Comparison of ENCODE assay signal across 9 cellular contexts in genomic region chr6:137874204-137875001, GRCh38. TPM values are rescaled to one million over a fixed set of nuclear protein-coding genes. Genes with fewer than 3 reads are reported as not detected.
A peak's percentile ranks its signal among the peaks of the same experiment; 100 is the strongest.
DNase-seq lines count a peak whose midpoint lies in the region; ATAC-seq, FAIRE-seq and TF ChIP-seq lines count a peak whose summit lies in the region.
"Had no signal": no experiment of that assay in that cellular context is flagged by ENCODE, and none has a peak within 500 bp of the region (broad histone marks: within the 10 kb centered on the region; RNA-seq: fewer than 3 reads in every experiment).

No MANE protein-coding gene starts in this region.

- no peak for DNase-seq in activated naive CD4-positive, alpha-beta T cell treated with anti-CD3 and anti-CD28 coated beads, Interleukin-2, amount 50 U/mL, for 16 hours
- DNase-seq in adipocyte (ENCODE audit: low read depth) (no peak), HepG2 (ENCODE audit: low spot score) (no peak), type B pancreatic cell (ENCODE audit: extremely low spot score, unreplicated experiment) (no peak), NCI-H1436 treated with DMSO at 0.1 percent for 48 hours (lab: John Stamatoyannopoulos, UW) (no peak)

- H3K36me3 ChIP-seq in adipocyte (ENCODE audit: control insufficient read depth, insufficient read depth, low read length, severe bottlenecking) = peaks cover 54% of the 10 kb centered on the region
- peaks cover 41 to 81% of the 10 kb centered on the region in 2 experiments for H3K36me3 ChIP-seq in HepG2 (replicated peaks in 1 of 2; ENCODE audit: control insufficient read depth in 1 of 2, insufficient read depth in 2 of 2, low read length in 2 of 2)

- peaks cover 62% of the 10 kb centered on the region for H3K36me3 Mint-ChIP-seq in activated naive CD4-positive, alpha-beta T cell treated with anti-CD3 and anti-CD28 coated beads, Interleukin-2, amount 50 U/mL, for 24 hours
- H3K36me3 Mint-ChIP-seq in type B pancreatic cell = peaks cover 44% of the 10 kb centered on the region

- POLR2A ChIA-PET in HepG2 (lab: Yijun Ruan, JAX) = interaction anchor here (1.0 to 3.3 kb wide), 2 partner anchors 142 to 152 kb away, joined by 3 to 15 read pairs; no protein-coding TSS in a partner anchor

- H3K27me3 ChIP-seq in adipocyte (replicated peaks; ENCODE audit: control insufficient read depth, insufficient read depth, low read length) = no peaks in the 10 kb centered on the region
- H3K27me3 ChIP-seq in HepG2 (ENCODE audit: control insufficient read depth in 1 of 2, insufficient read depth in 2 of 2, low read length in 2 of 2) = no peaks in the 10 kb centered on the region; a peak in 1 of 5 replicates

- no peak for TF ChIP-seq CTCF in HepG2 (CRISPR knock-in tag; IDR thresholded peaks at IDR 0.05)
- no peak for TF ChIP-seq CTCF in type B pancreatic cell (conservative IDR thresholded peaks at IDR 0.05)

- peak overlapping the region; percentile 92 for H3K4me3 Mint-ChIP-seq in activated naive CD4-positive, alpha-beta T cell treated with anti-CD3 and anti-CD28 coated beads, Interleukin-2, amount 50 U/mL, for 24 hours
- H3K4me3 Mint-ChIP-seq in type B pancreatic cell = no peak overlapping the region

- H3K9ac ChIP-seq in adipocyte (ENCODE audit: low read length) = peak overlapping the region; percentile 83
- H3K9ac ChIP-seq in HepG2 (ENCODE audit: insufficient read depth, low read depth, low read length) = no peak overlapping the region

- no TSS peak for BruUV-seq in HepG2 (replicated peaks; lab: Mats Ljungman, UMichigan)

- H3K27ac ChIP-seq in HepG2 (ENCODE audit: extremely low read length, insufficient read depth, low read length) = peak overlapping the region; percentile 50

- FAIRE-seq in HepG2 (lab: Jason Lieb, UNC) = no peak
- FAIRE-seq: endometrium had no signal

- H3K27ac Mint-ChIP-seq in activated naive CD4-positive, alpha-beta T cell treated with anti-CD3 and anti-CD28 coated beads, Interleukin-2, amount 50 U/mL, for 24 hours = peak overlapping the region; percentile 94
- peak overlapping the region; percentile 26 for H3K27ac Mint-ChIP-seq in type B pancreatic cell

- no peaks in the 10 kb centered on the region for H3K9me3 Mint-ChIP-seq in activated naive CD4-positive, alpha-beta T cell treated with anti-CD3 and anti-CD28 coated beads, Interleukin-2, amount 50 U/mL, for 24 hours
- H3K9me3 Mint-ChIP-seq in type B pancreatic cell = no peaks in the 10 kb centered on the region

- H3K4me3 ChIP-seq in adipocyte (ENCODE audit: low read length) = peak overlapping the region; percentile 65
- no peak overlapping the region; a peak in 1 of 6 replicates for H3K4me3 ChIP-seq in HepG2 (replicated peaks in 1 of 3; ENCODE audit: insufficient read depth in 1 of 3, low read depth in 2 of 3, low read length in 3 of 3)

- peaks cover 58% of the 10 kb centered on the region for H4K20me1 ChIP-seq in HepG2 (ENCODE audit: insufficient read depth, low read length)

- no peak; a peak in 1 of 4 replicates for TF ChIP-seq POLR2A in HepG2 (IDR thresholded peaks at IDR 0.05; ENCODE audit: insufficient read depth in 1 of 2, low read depth in 2 of 2, low read length in 2 of 2)

- no peak for TF ChIP-seq RAD21 in HepG2 (CRISPR knock-in tag; IDR thresholded peaks at IDR 0.05)

- intact Hi-C loops in HepG2 (cut with micrococcal nuclease; ENCODE audit: unreplicated experiment) = loop anchor here (5.0 kb wide), 1 partner anchor 233 kb away; the partner anchor contains the start of gene PERP

- TF ChIP-seq EP300 in HepG2 (IDR thresholded peaks at IDR 0.05; ENCODE audit: low read depth in 2 of 2, low read length in 2 of 2) = no peak
- no peak for TF ChIP-seq EP300 in HepG2 (CRISPR knock-in tag; IDR thresholded peaks at IDR 0.05; ENCODE audit: borderline replicate concordance)

- CTCF ChIA-PET in HepG2 (lab: Yijun Ruan, JAX; ENCODE audit: low intra/inter-chr PET ratio, low total read pairs) = no interaction called here

- peaks cover 60% of the 10 kb centered on the region for H3K4me1 Mint-ChIP-seq in activated naive CD4-positive, alpha-beta T cell treated with anti-CD3 and anti-CD28 coated beads, Interleukin-2, amount 50 U/mL, for 24 hours
- H3K4me1 Mint-ChIP-seq in type B pancreatic cell (ENCODE audit: unreplicated experiment) = peaks cover 5% of the 10 kb centered on the region

- no peak for ATAC-seq in HepG2
- no peak for ATAC-seq in GM19328 (IDR thresholded peaks at IDR 0.05; ENCODE audit: unreplicated experiment)
- no peak for ATAC-seq in GM21786 (IDR thresholded peaks at IDR 0.05; ENCODE audit: unreplicated experiment)

- no peak overlapping the region for H2AFZ ChIP-seq in HepG2 (ENCODE audit: low read length)

- no peaks in the 10 kb centered on the region for H3K27me3 Mint-ChIP-seq in activated naive CD4-positive, alpha-beta T cell treated with anti-CD3 and anti-CD28 coated beads, Interleukin-2, amount 50 U/mL, for 24 hours
- H3K27me3 Mint-ChIP-seq in type B pancreatic cell = no peaks in the 10 kb centered on the region

- WGBS in HepG2 (ENCODE audit: low lambda C conversion rate) = 93% methylated on average over 9 of the region's 9 CpGs

- peak overlapping the region; percentile 96 for H3K4me2 ChIP-seq in HepG2 (ENCODE audit: low read depth, low read length)

- peaks cover 72% of the 10 kb centered on the region for H3K79me2 ChIP-seq in HepG2 (ENCODE audit: insufficient read depth, low read length)

- in situ Hi-C loops in HepG2 (cut with HindIII; ENCODE audit: extremely low pct_ligation_motif_present, low pct_unique_long_range_greater_than_20kb) = no loop called here

- H3K9me3 ChIP-seq in adipocyte (ENCODE audit: control insufficient read depth, low read length) (no peaks in the 10 kb centered on the region), HepG2 (ENCODE audit: low read length) (no peaks in the 10 kb centered on the region)

- H3K4me1 ChIP-seq in adipocyte (ENCODE audit: control insufficient read depth, insufficient read depth, low read length) (peaks cover 73% of the 10 kb centered on the region), HepG2 (ENCODE audit: insufficient read depth, low read length) (peaks cover 65% of the 10 kb centered on the region)

TF ChIP-seq in HepG2, 621 proteins besides CTCF, POLR2A, EP300 and RAD21 (continues in another document):
- TF ChIP-seq KDM2A (CRISPR knock-in tag; IDR thresholded peaks at IDR 0.05; ENCODE audit: borderline replicate concordance, low read depth) = no peak
- no peak for TF ChIP-seq STAT5B (CRISPR knock-in tag; IDR thresholded peaks at IDR 0.05)
- TF ChIP-seq ELF1 (CRISPR knock-in tag; IDR thresholded peaks at IDR 0.05) = peak; percentile 20; the same call in 1 of the 2 replicates
- peak; percentile 86 for TF ChIP-seq RBM22 (optimal IDR thresholded peaks at IDR 0.05; ENCODE audit: low read length)
- TF ChIP-seq PHF5A (CRISPR knock-in tag; IDR thresholded peaks at IDR 0.05; ENCODE audit: low read depth, unreplicated experiment) = no peak
- no peak for TF ChIP-seq RFX5 (IDR thresholded peaks at IDR 0.05; ENCODE audit: low read depth, low read length)
- peak; percentile 36; the same call in 1 of the 2 replicates for TF ChIP-seq DNMT1 (CRISPR knock-in tag; IDR thresholded peaks at IDR 0.05)
- TF ChIP-seq TGIF2 (CRISPR knock-in tag; IDR thresholded peaks at IDR 0.05) = no peak
- 0 out of 2 replicates have a peak, but pooled peaks have one; percentile 21 for TF ChIP-seq MED1 (CRISPR knock-in tag; IDR thresholded peaks at IDR 0.05)
- no peak for TF ChIP-seq THYN1 (CRISPR knock-in tag; IDR thresholded peaks at IDR 0.05; ENCODE audit: borderline replicate concordance, low read depth)
- TF ChIP-seq ESRRA (CRISPR knock-in tag; IDR thresholded peaks at IDR 0.05; ENCODE audit: low read depth) = no peak
- no peak for TF ChIP-seq ZBTB1 (CRISPR knock-in tag; IDR thresholded peaks at IDR 0.05; ENCODE audit: borderline replicate concordance)
- peak; percentile 13; the same call in 1 of the 2 replicates for TF ChIP-seq FOXO1 (CRISPR knock-in tag; IDR thresholded peaks at IDR 0.05)
- no peak for TF ChIP-seq HMG20B (CRISPR knock-in tag; conservative IDR thresholded peaks at IDR 0.05)
- no peak for TF ChIP-seq TCF7 (IDR thresholded peaks at IDR 0.05; ENCODE audit: low read depth)
- TF ChIP-seq, protein P1, sequence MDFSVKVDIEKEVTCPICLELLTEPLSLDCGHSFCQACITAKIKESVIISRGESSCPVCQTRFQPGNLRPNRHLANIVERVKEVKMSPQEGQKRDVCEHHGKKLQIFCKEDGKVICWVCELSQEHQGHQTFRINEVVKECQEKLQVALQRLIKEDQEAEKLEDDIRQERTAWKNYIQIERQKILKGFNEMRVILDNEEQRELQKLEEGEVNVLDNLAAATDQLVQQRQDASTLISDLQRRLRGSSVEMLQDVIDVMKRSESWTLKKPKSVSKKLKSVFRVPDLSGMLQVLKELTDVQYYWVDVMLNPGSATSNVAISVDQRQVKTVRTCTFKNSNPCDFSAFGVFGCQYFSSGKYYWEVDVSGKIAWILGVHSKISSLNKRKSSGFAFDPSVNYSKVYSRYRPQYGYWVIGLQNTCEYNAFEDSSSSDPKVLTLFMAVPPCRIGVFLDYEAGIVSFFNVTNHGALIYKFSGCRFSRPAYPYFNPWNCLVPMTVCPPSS (IDR thresholded peaks at IDR 0.05) = no peak

RNA-seq across cellular contexts. Expression of gene TNFAIP3, which starts 7.3 kb away (rescaled TPM):
- 24.7 and 28.2 TPM in 2 replicates for total RNA-seq in HepG2 (2016; rRNA removed; fragmentation: Illumina TruSeq; extraction: Trizol)
- 2.2 and 2.6 TPM in 2 replicates for total RNA-seq in HepG2 (2016; cell fraction: cytosol; rRNA removed; fragmentation: Illumina TruSeq; extraction: Trizol; ENCODE audit: low read depth)
- total RNA-seq in HepG2 (2016; cell fraction: insoluble cytoplasmic fraction; rRNA removed; fragmentation: Illumina TruSeq; extraction: Trizol) = 18.9 and 27.7 TPM in 2 replicates
- 8.2 and 8.6 TPM in 2 replicates for total RNA-seq in HepG2 (2016; cell fraction: membrane; rRNA removed; fragmentation: Illumina TruSeq; extraction: Trizol)
- total RNA-seq in HepG2 (2016; cell fraction: nucleus; rRNA removed; fragmentation: Illumina TruSeq; extraction: Trizol) = 61.9 and 64.1 TPM in 2 replicates
- 47.1 and 49.6 TPM in 2 replicates for polyA plus RNA-seq in HepG2 (2011; rRNA removed)
- 22.2 and 24.7 TPM in 2 replicates for polyA plus RNA-seq in HepG2 (2011; cell fraction: cytosol; rRNA removed)
- polyA plus RNA-seq in HepG2 (2011; cell fraction: nucleus; rRNA removed) = 144 and 150 TPM in 2 replicates
- 30.0 and 33.6 TPM in 2 replicates for polyA plus RNA-seq in HepG2 (2012)
- 1.00 and 1.1 TPM in 2 replicates for polyA plus RNA-seq in HepG2 (2016; cell fraction: cytosol; fragmentation: Illumina TruSeq; extraction: Trizol; ENCODE audit: low read depth)
- polyA plus RNA-seq in HepG2 (2016; cell fraction: insoluble cytoplasmic fraction; fragmentation: Illumina TruSeq; extraction: Trizol; ENCODE audit: low read depth) = 21.4 and 27.8 TPM in 2 replicates
- 3.4 and 4.2 TPM in 2 replicates for polyA plus RNA-seq in HepG2 (2016; cell fraction: membrane; fragmentation: Illumina TruSeq; extraction: Trizol; ENCODE audit: low read depth)
- 121 and 138 TPM in 2 replicates for polyA plus RNA-seq in HepG2 (2016; cell fraction: nucleus; fragmentation: Illumina TruSeq; extraction: Trizol; ENCODE audit: insufficient read depth, low read depth)
- polyA minus RNA-seq in HepG2 (2011; rRNA and poly(A)+ RNA removed; ENCODE audit: low replicate concordance) = 2.9 and 35.1 TPM in 2 replicates
- 30.0 and 32.5 TPM in 2 replicates for polyA minus RNA-seq in HepG2 (2011; cell fraction: cytosol; rRNA and poly(A)+ RNA removed)
- polyA minus RNA-seq in HepG2 (2011; cell fraction: nucleus; rRNA and poly(A)+ RNA removed) = 52.7 and 61.8 TPM in 2 replicates
- 15.2 and 54.4 TPM in 2 replicates for total RNA-seq in type B pancreatic cell (ENCODE audit: low replicate concordance)
